In genomic region chr7:158821173-158822021, GRCh38 we compare ENCODE assay signal across 8 cellular contexts. TPM values are rescaled to one million over a fixed set of nuclear protein-coding genes. Genes with fewer than 3 reads are reported as not detected.
DNase-seq lines count a peak whose midpoint lies in the region; ATAC-seq and TF ChIP-seq lines count a peak whose summit lies in the region.

No MANE protein-coding gene starts in this region.

- intact Hi-C loops in naive thymus-derived CD4-positive, alpha-beta T cell (cut with micrococcal nuclease) = loop anchor here in 1 of 2 donors (1.0 kb wide), 1 partner anchor 12 kb away; no protein-coding TSS in a partner anchor

- H3K27ac Mint-ChIP-seq in naive thymus-derived CD4-positive, alpha-beta T cell = peak overlapping the region; percentile 87 to 98 (median 94)

- CTCF ChIA-PET in naive thymus-derived CD4-positive, alpha-beta T cell (lab: Charles Lee) = interaction anchor here (1.6 kb wide), 1 partner anchor 38 kb away, joined by 5 read pairs; no protein-coding TSS in a partner anchor

- H3K27me3 ChIP-seq in naive thymus-derived CD4-positive, alpha-beta T cell (ENCODE audit: control insufficient read depth in 2 of 2, insufficient read depth in 2 of 2, low read length in 2 of 2) = no peaks in the 10 kb centered on the region

- TF ChIP-seq CTCF in coronary artery (IDR thresholded peaks at IDR 0.05) = no peak

- peaks cover 0 to 7% (median 0%) of the 10 kb centered on the region in 5 donors for H3K36me3 Mint-ChIP-seq in naive thymus-derived CD4-positive, alpha-beta T cell

- H3K36me3 ChIP-seq in naive thymus-derived CD4-positive, alpha-beta T cell (ENCODE audit: control insufficient read depth in 2 of 3, insufficient read depth in 3 of 3, low read length in 3 of 3) = no peaks in the 10 kb centered on the region

- ATAC-seq in naive thymus-derived CD4-positive, alpha-beta T cell = peak; percentile 12
- ATAC-seq in GM21390 (IDR thresholded peaks at IDR 0.05; ENCODE audit: unreplicated experiment) (no peak), GM18873 (IDR thresholded peaks at IDR 0.05; ENCODE audit: low FRiP score, unreplicated experiment) (no peak)

- H3K4me1 ChIP-seq in naive thymus-derived CD4-positive, alpha-beta T cell (ENCODE audit: control insufficient read depth in 2 of 2, insufficient read depth in 2 of 2, low read length in 2 of 2) = peaks cover 74 to 76% of the 10 kb centered on the region in 2 donors

- POLR2A ChIA-PET in naive thymus-derived CD4-positive, alpha-beta T cell (lab: Charles Lee) = interaction anchor here (0.6 to 5.1 kb wide), 4 partner anchors 10 to 20 kb away, joined by 3 to 62 read pairs (median 4); no protein-coding TSS in a partner anchor

- H3K4me3 Mint-ChIP-seq in naive thymus-derived CD4-positive, alpha-beta T cell = peak overlapping the region; percentile 66 to 86 (median 82)

- H3K4me3 ChIP-seq in coronary artery = peak overlapping the region; percentile 45
- peak overlapping the region; percentile 36 for H3K4me3 ChIP-seq in naive thymus-derived CD4-positive, alpha-beta T cell (ENCODE audit: low read length)

- peaks cover 0 to 6% (median 0%) of the 10 kb centered on the region in 11 donors for H3K9me3 Mint-ChIP-seq in naive thymus-derived CD4-positive, alpha-beta T cell

- no peaks in the 10 kb centered on the region for H3K27me3 Mint-ChIP-seq in naive thymus-derived CD4-positive, alpha-beta T cell

- H3K9me3 ChIP-seq in naive thymus-derived CD4-positive, alpha-beta T cell (ENCODE audit: control insufficient read depth in 2 of 3, low read length in 3 of 3) = no peaks in the 10 kb centered on the region

- peaks cover 59 to 97% (median 78%) of the 10 kb centered on the region in 7 donors for H3K4me1 Mint-ChIP-seq in naive thymus-derived CD4-positive, alpha-beta T cell

- DNase-seq in Caki2 (ENCODE audit: low read depth) = peak; percentile 65
- DNase-seq in NCI-H510A treated with DMSO at 0.1 percent for 48 hours (lab: John Stamatoyannopoulos, UW) = peak; percentile 54
- no peak for DNase-seq in coronary artery (ENCODE audit: low spot score)
- peak in 2 of 9 donors; percentile 22 to 45 for DNase-seq in naive thymus-derived CD4-positive, alpha-beta T cell
- no peak for DNase-seq in NCI-H1694 treated with DMSO at 0.1 percent for 48 hours (lab: John Stamatoyannopoulos, UW)
- DNase-seq in stimulated activated CD4-positive, alpha-beta T cell treated with anti-CD3 and anti-CD28 coated beads, Interleukin-2, amount 100 ng/mL, for 48 hours = no peak

- peak overlapping the region; percentile 55 to 94 for H3K27ac ChIP-seq in coronary artery
- H3K27ac ChIP-seq in naive thymus-derived CD4-positive, alpha-beta T cell (ENCODE audit: low read depth, low read length) = peak overlapping the region; percentile 94

- in situ Hi-C loops in Caki2 (cut with HindIII; ENCODE audit: low pct_unique_long_range_greater_than_20kb, low sequenced_read_pairs) = no loop called here

RNA-seq across cellular contexts. Expression of gene ESYT2, which starts 7.9 kb away (rescaled TPM):
- total RNA-seq in Caki2 (2014; rRNA removed; shearing (Covaris generic); ENCODE audit: low replicate concordance) = 96.9 and 98.3 TPM in 2 replicates
- 100 to 1,000 TPM; 103 to 129 (median 113) TPM for total RNA-seq in naive thymus-derived CD4-positive, alpha-beta T cell
- polyA plus RNA-seq in naive thymus-derived CD4-positive, alpha-beta T cell = 10 to 100 TPM; 46.3 to 87.2 TPM

RNA-seq across cellular contexts. Expression of gene DYNC2I1, which starts 35.0 kb away (rescaled TPM):
- 3.2 and 5.3 TPM in 2 replicates for total RNA-seq in Caki2 (2014; rRNA removed; shearing (Covaris generic); ENCODE audit: low replicate concordance)
- total RNA-seq in naive thymus-derived CD4-positive, alpha-beta T cell = 10 to 100 TPM; 10.5 to 27.9 (median 15.4) TPM
- polyA plus RNA-seq in naive thymus-derived CD4-positive, alpha-beta T cell = 10 to 100 TPM; 16.8 to 22.1 TPM

Comparison
In these comparisons a context has a peak if more than half of its experiments do, and no peak if none do; other contexts are left out.
1. DNase-seq: peak in Caki2 (single experiment) and NCI-H510A treated with DMSO at 0.1 percent for 48 hours (single experiment); none in coronary artery (single experiment), NCI-H1694 treated with DMSO at 0.1 percent for 48 hours (single experiment) and stimulated activated CD4-positive, alpha-beta T cell treated with anti-CD3 and anti-CD28 coated beads, Interleukin-2, amount 100 ng/mL, for 48 hours (0 of 2).